8 cellular contexts compared by ENCODE assay signal in the genomic region with DNA sequence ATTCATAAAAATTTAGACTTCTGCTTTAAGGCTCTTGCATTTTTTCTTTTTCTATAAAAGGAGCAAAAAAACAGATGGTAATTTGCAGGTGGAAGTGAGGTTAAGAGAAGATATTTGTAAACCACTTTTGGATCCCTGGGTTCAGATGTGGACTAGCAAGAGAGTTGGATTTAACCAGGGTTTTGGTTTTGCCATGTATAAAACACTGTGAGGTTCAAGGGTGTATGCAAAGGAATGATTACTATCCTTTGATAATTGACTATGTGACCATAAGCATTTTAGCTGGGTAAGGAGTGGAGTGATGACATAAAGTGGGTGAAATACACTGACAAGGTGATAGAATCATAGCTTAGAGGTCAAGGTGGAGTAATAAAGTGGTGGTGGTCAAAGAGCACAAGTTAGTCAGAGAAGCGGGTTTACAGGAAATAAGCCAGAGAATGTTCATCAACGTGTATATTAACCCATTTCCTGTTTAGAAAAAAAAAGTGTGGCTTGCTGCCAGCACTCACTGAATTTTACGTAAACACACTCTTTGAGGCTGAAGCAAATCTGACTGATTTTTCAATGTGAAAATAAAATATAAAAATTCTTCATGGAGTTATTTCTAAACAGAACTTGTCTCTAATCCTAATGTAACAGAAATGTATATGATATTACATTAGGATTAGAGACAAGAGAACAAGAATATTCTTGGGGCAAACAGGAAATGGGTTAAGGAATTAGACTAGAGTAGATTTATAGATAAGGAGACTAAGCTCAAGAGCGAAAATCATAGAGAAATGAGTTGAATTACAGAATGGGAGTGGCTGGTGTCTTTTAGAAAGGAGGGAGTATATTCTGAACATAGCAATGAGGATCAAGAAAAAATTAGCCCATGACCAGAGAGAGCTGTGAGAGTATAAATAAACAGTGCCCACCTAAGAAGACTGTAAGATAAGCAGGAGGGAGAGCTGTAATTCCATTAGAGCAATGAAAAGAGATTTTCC.
DNase-seq lines count a peak whose midpoint lies in the region; ATAC-seq, FAIRE-seq and TF ChIP-seq lines count a peak whose summit lies in the region.

No MANE protein-coding gene starts in this region.

- no peaks in the 10 kb centered on the region for H4K20me1 ChIP-seq in IMR-90 (ENCODE audit: insufficient read depth, low read length)

- H3K56ac ChIP-seq in IMR-90 (ENCODE audit: extremely low read depth, insufficient read depth, low read length): no peak overlapping the region

- H3K9ac ChIP-seq in IMR-90 (ENCODE audit: low read depth, low read length): no peak overlapping the region

- peak; percentile 83 for ATAC-seq in GM21381 (IDR thresholded peaks at IDR 0.05; ENCODE audit: unreplicated experiment)
- peak; percentile 70 for ATAC-seq in IMR-90 (ENCODE audit: low read depth)
- no peak for ATAC-seq in HG02571 (IDR thresholded peaks at IDR 0.05; ENCODE audit: unreplicated experiment)

- H3K4me1 ChIP-seq in IMR-90 (ENCODE audit: control insufficient read depth, insufficient read depth, low read length): peaks cover 6% of the 10 kb centered on the region; the same call in 1 of the 2 replicates
- H3K4me1 ChIP-seq in A673 (ENCODE audit: insufficient read depth, low read length, poor library complexity, severe bottlenecking): no peaks in the 10 kb centered on the region

- H3K36me3 Mint-ChIP-seq in activated naive CD8-positive, alpha-beta T cell treated with anti-CD3 and anti-CD28 coated beads for 36 hours: peaks cover 22% of the 10 kb centered on the region

- H3K36me3 ChIP-seq in IMR-90 (ENCODE audit: control insufficient read depth, insufficient read depth, low read length) (no peaks in the 10 kb centered on the region), A673 (ENCODE audit: insufficient read depth, low read length, poor library complexity, severe bottlenecking) (no peaks in the 10 kb centered on the region)

- H2AFZ ChIP-seq in IMR-90 (replicated peaks; ENCODE audit: low read length, poor library complexity): no peak overlapping the region

- no peak overlapping the region for H2AK5ac ChIP-seq in IMR-90 (ENCODE audit: low read depth, low read length)

- H3K9me3 Mint-ChIP-seq in activated naive CD8-positive, alpha-beta T cell treated with anti-CD3 and anti-CD28 coated beads for 36 hours: peaks cover 25% of the 10 kb centered on the region

- H3K27me3 ChIP-seq in IMR-90 (ENCODE audit: control insufficient read depth, insufficient read depth, low read length): no peaks in the 10 kb centered on the region
- H3K27me3 ChIP-seq in A673 (replicated peaks; ENCODE audit: insufficient read depth, low read depth, low read length, poor library complexity): no peaks in the 10 kb centered on the region

- DNase-seq in IMR-90 (peak; percentile 88), pulmonary artery endothelial cell (ENCODE audit: low read depth, low spot score) (peak; percentile 73), NCI-H345 treated with DMSO at 0.1 percent for 48 hours (lab: John Stamatoyannopoulos, UW; ENCODE audit: unreplicated experiment) (no peak), A673 (ENCODE audit: low spot score) (no peak)
- no peak for DNase-seq in activated naive CD8-positive, alpha-beta T cell treated with anti-CD3 and anti-CD28 coated beads for 36 hours

- H3K18ac ChIP-seq in IMR-90 (ENCODE audit: low read depth, low read length): peak overlapping the region; percentile 31; the same call in 1 of the 2 replicates

- TF ChIP-seq CTCF in IMR-90 (conservative IDR thresholded peaks at IDR 0.05; ENCODE audit: low read depth, low read length) (no peak), A673 (conservative IDR thresholded peaks at IDR 0.05; ENCODE audit: low read depth, low read length) (no peak)

- no peak for TF ChIP-seq RAD21 in IMR-90 (IDR thresholded peaks at IDR 0.05; ENCODE audit: low read length)

- WGBS in IMR-90 (ENCODE audit: extremely low coverage in 2 of 2, insufficient read length in 1 of 2), 2 experiments: 17% methylated on average over 1 of the region's 4 CpGs; no CpG with 5 or more reads in 1 of the 2 experiments

- H3K4me3 ChIP-seq in IMR-90 (ENCODE audit: insufficient read depth, low read depth, low read length) (no peak overlapping the region), A673 (ENCODE audit: low read depth, low read length, poor library complexity, severe bottlenecking) (no peak overlapping the region)

- CTCF ChIA-PET in IMR-90 (lab: Yijun Ruan, JAX) (no interaction called here), A673 (lab: Charles Lee) (no interaction called here)

- H3K14ac ChIP-seq in IMR-90 (replicated peaks; ENCODE audit: low read depth, low read length): no peak overlapping the region

- TF ChIP-seq POLR2A in IMR-90 (IDR thresholded peaks at IDR 0.05; ENCODE audit: low read depth, low read length): no peak

- no peak overlapping the region for H2BK20ac ChIP-seq in IMR-90 (ENCODE audit: low read depth, low read length)

- H2BK15ac ChIP-seq in IMR-90 (ENCODE audit: low read depth, low read length): no peak overlapping the region

- H2BK5ac ChIP-seq in IMR-90 (ENCODE audit: low read depth, low read length, poor library complexity, severe bottlenecking): peak overlapping the region; percentile 59

- H4K5ac ChIP-seq in IMR-90 (ENCODE audit: low read depth, low read length): 0 out of 2 replicates have a peak overlapping the region, but pooled peaks have one; percentile 26

- FAIRE-seq in G401.6 (lab: Jason Lieb, UNC): peak; percentile 21

- H3K9me3 ChIP-seq in IMR-90 (ENCODE audit: control insufficient read depth, insufficient read depth, low read length) (no peaks in the 10 kb centered on the region), A673 (ENCODE audit: low read depth, low read length, poor library complexity, severe bottlenecking) (no peaks in the 10 kb centered on the region)

- no peak overlapping the region for H4K91ac ChIP-seq in IMR-90 (ENCODE audit: insufficient read depth, low read depth, low read length)

- no peak overlapping the region for H2AK9ac ChIP-seq in IMR-90 (replicated peaks; ENCODE audit: low read depth, low read length, poor library complexity)

- H3K27ac ChIP-seq in IMR-90 (ENCODE audit: insufficient read depth, low read length): no peak overlapping the region
- no peak overlapping the region for H3K27ac ChIP-seq in A673 (ENCODE audit: low read depth, low read length, poor library complexity, severe bottlenecking)

- no peaks in the 10 kb centered on the region for H3K79me1 ChIP-seq in IMR-90 (ENCODE audit: low read depth in 1 of 2, low read length in 2 of 2)

- H3K27ac Mint-ChIP-seq in activated naive CD8-positive, alpha-beta T cell treated with anti-CD3 and anti-CD28 coated beads for 36 hours: peak overlapping the region; percentile 18

- intact Hi-C loops in IMR-90 (cut with micrococcal nuclease): no loop called here
- intact Hi-C loops in A673 (cut with micrococcal nuclease; ENCODE audit: unreplicated experiment): no loop called here

- H3K4me2 ChIP-seq in IMR-90 (ENCODE audit: low read depth, low read length): peak overlapping the region; percentile 64; the same call in 1 of the 2 replicates

- POLR2A ChIA-PET in IMR-90 (lab: Charles Lee; ENCODE audit: unreplicated experiment): no interaction called here
- POLR2A ChIA-PET in A673 (lab: Charles Lee; ENCODE audit: low non-redundant PET): no interaction called here

- H3K9me1 ChIP-seq in IMR-90 (ENCODE audit: insufficient read depth, low read length): no peaks in the 10 kb centered on the region

- no peak overlapping the region for H3K23ac ChIP-seq in IMR-90 (ENCODE audit: low read depth, low read length)

- peak overlapping the region; percentile 16; the same call in 1 of the 2 replicates for H2BK120ac ChIP-seq in IMR-90 (ENCODE audit: low read depth, low read length)

- H4K8ac ChIP-seq in IMR-90 (ENCODE audit: low read depth in 2 of 2, low read length in 2 of 2): no peak overlapping the region

- BruUV-seq in IMR-90 (replicated peaks; lab: Mats Ljungman, UMichigan) (no TSS peak), A673 (replicated peaks; lab: Mats Ljungman, UMichigan) (no TSS peak)

- H3K4ac ChIP-seq in IMR-90 (ENCODE audit: low read depth, low read length): no peak overlapping the region

- in situ Hi-C loops in IMR-90 (cut with MboI; ENCODE audit: low sequenced_read_pairs): no loop called here

- no peak overlapping the region for H3K4me3 Mint-ChIP-seq in activated naive CD8-positive, alpha-beta T cell treated with anti-CD3 and anti-CD28 coated beads for 36 hours

- H3K4me1 Mint-ChIP-seq in activated naive CD8-positive, alpha-beta T cell treated with anti-CD3 and anti-CD28 coated beads for 36 hours: peaks cover 10% of the 10 kb centered on the region

- no peaks in the 10 kb centered on the region for H3K27me3 Mint-ChIP-seq in activated naive CD8-positive, alpha-beta T cell treated with anti-CD3 and anti-CD28 coated beads for 36 hours

- dilution Hi-C loops in IMR-90 (cut with HindIII; ENCODE audit: low sequenced_read_pairs, unreplicated experiment): no loop called here

TF ChIP-seq in IMR-90, 13 proteins besides CTCF, POLR2A, EP300 and RAD21:
- no peak for TF ChIP-seq RCOR1 (IDR thresholded peaks at IDR 0.05; ENCODE audit: insufficient replicate concordance, low read length)
- TF ChIP-seq CEBPB (IDR thresholded peaks at IDR 0.05; ENCODE audit: low read depth, low read length): peak; percentile 48; the same call in 1 of the 2 replicates
- TF ChIP-seq BHLHE40 (IDR thresholded peaks at IDR 0.05; ENCODE audit: low read depth, low read length): no peak

Comparison
In these comparisons a context has a peak if more than half of its experiments do, and no peak if none do; other contexts are left out.
1. DNase-seq: peak in IMR-90 (single experiment) and pulmonary artery endothelial cell (single experiment); none in activated naive CD8-positive, alpha-beta T cell treated with anti-CD3 and anti-CD28 coated beads for 36 hours (single experiment), NCI-H345 treated with DMSO at 0.1 percent for 48 hours (single experiment) and A673 (single experiment).